Comparison of ENCODE assay signal across 8 cellular contexts in the genomic region with DNA sequence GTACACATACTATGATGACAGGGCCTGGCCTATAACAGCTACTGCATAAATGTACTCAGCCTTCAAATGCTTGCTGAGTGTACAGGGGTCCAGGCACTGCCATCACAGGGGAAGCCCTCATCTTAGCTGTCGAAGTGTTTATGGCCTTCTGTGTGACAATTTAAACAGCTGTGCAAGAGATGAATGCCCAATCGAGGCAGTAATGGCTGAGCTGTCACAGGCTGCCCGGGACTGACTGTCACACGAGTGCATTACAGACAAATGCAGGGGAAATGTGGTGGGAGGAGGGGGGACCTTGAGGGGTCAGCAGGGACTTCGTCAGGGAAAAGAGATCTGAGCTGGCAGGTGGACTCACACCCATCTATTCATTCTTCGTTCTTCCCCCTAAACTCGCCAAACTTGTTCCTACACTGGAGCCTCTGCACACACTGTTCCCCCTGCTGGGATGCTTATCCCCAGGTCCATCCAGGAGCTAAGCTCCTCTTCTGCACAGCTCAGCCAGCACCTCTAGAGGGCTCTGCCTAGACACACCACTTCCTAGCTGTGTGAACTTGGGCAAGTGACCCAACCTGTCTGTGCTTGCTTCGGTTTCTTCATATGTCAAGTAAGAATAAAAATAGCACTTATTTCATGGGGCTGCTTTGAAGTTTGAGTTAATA.
DNase-seq lines count a peak whose midpoint lies in the region; ATAC-seq, FAIRE-seq and TF ChIP-seq lines count a peak whose summit lies in the region.

No MANE protein-coding gene starts in this region.

- no peak overlapping the region for H3K27ac ChIP-seq in Peyer's patch

- no peak overlapping the region for H3K27ac Mint-ChIP-seq in Caco-2 (ENCODE audit: unreplicated experiment)

- no TSS peak for BruUV-seq in Caco-2 (replicated peaks; lab: Mats Ljungman, UMichigan)

- H3K27me3 ChIP-seq in Caco-2 (replicated peaks; ENCODE audit: control insufficient read depth, insufficient read depth, low read length) (0 out of 2 replicates have a peak, but pooled peaks cover 1% of the 10 kb centered on the region), Peyer's patch (no peaks in the 10 kb centered on the region)

- intact Hi-C loops in Caco-2 (cut with micrococcal nuclease; ENCODE audit: unreplicated experiment), result loop anchor here (10.0 kb wide), 1 partner anchor 225 kb away; no protein-coding TSS in a partner anchor

- no peaks in the 10 kb centered on the region for H3K9me3 ChIP-seq in Caco-2
- H3K9me3 ChIP-seq in Peyer's patch, result no peaks in the 10 kb centered on the region

- ATAC-seq in GM18870 (IDR thresholded peaks at IDR 0.05; ENCODE audit: unreplicated experiment), result no peak

- H3K9me3 Mint-ChIP-seq in Caco-2 (ENCODE audit: unreplicated experiment), result no peaks in the 10 kb centered on the region

- H3K4me3 ChIP-seq in Caco-2 (ENCODE audit: low read depth, low read length) (no peak overlapping the region), Peyer's patch (no peak overlapping the region)

- POLR2A ChIA-PET in Caco-2 (lab: Charles Lee), result no interaction called here

- no peak overlapping the region for H3K4me3 Mint-ChIP-seq in Caco-2 (ENCODE audit: unreplicated experiment)

- peak; percentile 52 to 57 for DNase-seq in Caco-2
- peak; percentile 26 for DNase-seq in H4 (ENCODE audit: low spot score)
- DNase-seq in Peyer's patch, result no peak
- DNase-seq in iPS DF 19.7 (ENCODE audit: low read depth, low spot score), result peak; percentile 80
- no peak for DNase-seq in dedifferentiated amniotic fluid mesenchymal stem cell (ENCODE audit: extremely low spot score)
- no peak for DNase-seq in activated T-cell treated with anti-CD3 and anti-CD28 coated beads for 4 hours
- no peak for DNase-seq in GM19239 (ENCODE audit: insufficient read length, low spot score)

- FAIRE-seq in GM19239 (lab: Jason Lieb, UNC), result no peak

- H3K27me3 Mint-ChIP-seq in Caco-2 (ENCODE audit: insufficient read depth, unreplicated experiment), result peaks cover 15% of the 10 kb centered on the region

- TF ChIP-seq POLR2A in Peyer's patch (IDR thresholded peaks at IDR 0.05), result no peak

- H3K36me3 Mint-ChIP-seq in Caco-2 (ENCODE audit: insufficient read depth, unreplicated experiment), result peaks cover 6% of the 10 kb centered on the region

- H3K4me1 Mint-ChIP-seq in Caco-2 (ENCODE audit: low read depth, unreplicated experiment), result no peaks in the 10 kb centered on the region

- TF ChIP-seq CTCF in Caco-2 (IDR thresholded peaks at IDR 0.05; ENCODE audit: insufficient read depth in 1 of 2, low read depth in 1 of 2, low read length in 1 of 2, severe bottlenecking in 1 of 2, unreplicated experiment in 1 of 2), result peak in 1 of 2 experiments; percentile 24
- peak in 4 of 6 experiments; percentile 8 to 21 (median 18) for TF ChIP-seq CTCF in Peyer's patch (IDR thresholded peaks at IDR 0.05)

- CTCF ChIA-PET in Caco-2 (lab: Charles Lee), result interaction anchor here (0.5 to 1.6 kb wide), 7 partner anchors 9 to 251 kb away, joined by 3 to 8 read pairs (median 4); a partner anchor contains a TSS

- H3K4me1 ChIP-seq in Caco-2 (no peaks in the 10 kb centered on the region), Peyer's patch (peaks cover 0 to 11% (median 0%) of the 10 kb centered on the region in 4 donors)

- H3K36me3 ChIP-seq in Caco-2 (ENCODE audit: control insufficient read depth, insufficient read depth, low read length), result no peaks in the 10 kb centered on the region
- no peaks in the 10 kb centered on the region for H3K36me3 ChIP-seq in Peyer's patch

Comparison
In these comparisons a context has a peak if more than half of its experiments do, and no peak if none do; other contexts are left out.
1. DNase-seq: peak in Caco-2 (2 of 2), H4 (single experiment) and iPS DF 19.7 (single experiment); none in Peyer's patch (0 of 3), dedifferentiated amniotic fluid mesenchymal stem cell (single experiment), activated T-cell treated with anti-CD3 and anti-CD28 coated beads for 4 hours (single experiment) and GM19239 (single experiment).